ENCODE assay signal across 17 cellular contexts in genomic region chr4:148434075-148434773, GRCh38. TPM values are rescaled to one million over a fixed set of nuclear protein-coding genes. Genes with fewer than 3 reads are reported as not detected.
DNase-seq lines count a peak whose midpoint lies in the region; ATAC-seq and TF ChIP-seq lines count a peak whose summit lies in the region.
"Had no signal": no experiment of that assay in that cellular context is flagged by ENCODE, and none has a peak within 500 bp of the region (broad histone marks: within the 10 kb centered on the region; RNA-seq: fewer than 3 reads in every experiment).

No MANE protein-coding gene starts in this region.

- DNase-seq in activated naive CD8-positive, alpha-beta T cell treated with anti-CD3 and anti-CD28 coated beads for 36 hours = no peak
- DNase-seq in psoas muscle (no peak), COLO829 (ENCODE audit: low spot score) (no peak), NCI-H69 (lab: John Stamatoyannopoulos, UW) (no peak)
- no peak for DNase-seq in stimulated activated naive CD4-positive, alpha-beta T cell (lab: John Stamatoyannopoulos, UW)
- DNase-seq: activated CD4-positive, alpha-beta T cell treated with anti-CD3 and anti-CD28 coated beads for 4 hours; activated effector memory CD4-positive, alpha-beta T cell treated with anti-CD3 and anti-CD28 coated beads, Interleukin-2, amount 50 U/mL, for 16 hours; erythroblast; kidney glomerular epithelial cell; NK-92 treated with Interleukin-12 subunit alpha and Interleukin-12 subunit beta, amount 100 ng/mL, for 24 hours; stimulated activated CD4-positive, alpha-beta T cell treated with anti-CD3 and anti-CD28 coated beads, Interleukin-2, amount 100 ng/mL, for 24 hours had no signal

- H3K4me3 Mint-ChIP-seq in activated naive CD8-positive, alpha-beta T cell treated with anti-CD3 and anti-CD28 coated beads for 36 hours = peak overlapping the region; percentile 34
- H3K4me3 Mint-ChIP-seq: CD14-positive monocyte; T-helper 2 cell treated with Interferon-gamma antibody and Interleukin-4, amounts not matched to agents 5 μg/mL and 100 μg/mL, for 36 hours had no signal

- H3K4me1 Mint-ChIP-seq in activated naive CD8-positive, alpha-beta T cell treated with anti-CD3 and anti-CD28 coated beads for 36 hours = peaks cover 78% of the 10 kb centered on the region
- H3K4me1 Mint-ChIP-seq: CD14-positive monocyte had no signal

- TF ChIP-seq CTCF in psoas muscle (IDR thresholded peaks at IDR 0.05) = no peak

- H3K4me1 ChIP-seq in psoas muscle = peaks cover 44% of the 10 kb centered on the region

- no peaks in the 10 kb centered on the region for H3K36me3 ChIP-seq in psoas muscle (ENCODE audit: insufficient read depth in 1 of 2, low read depth in 1 of 2)

- H3K27me3 ChIP-seq in psoas muscle (ENCODE audit: insufficient read depth in 3 of 3, low read length in 2 of 3) = no peaks in the 10 kb centered on the region

- no peaks in the 10 kb centered on the region for H3K9me3 Mint-ChIP-seq in activated naive CD8-positive, alpha-beta T cell treated with anti-CD3 and anti-CD28 coated beads for 36 hours
- H3K9me3 Mint-ChIP-seq: CD14-positive monocyte; T-helper 2 cell treated with Interferon-gamma antibody and Interleukin-4, amounts not matched to agents 5 μg/mL and 100 μg/mL, for 36 hours had no signal

- 38 to 55% (median 42%) methylated on average over 2 of the region's 2 CpGs for WGBS in psoas muscle, 3 donors

- H3K4me3 ChIP-seq in psoas muscle = peak overlapping the region; percentile 16

- peaks cover 12% of the 10 kb centered on the region for H3K36me3 Mint-ChIP-seq in activated naive CD8-positive, alpha-beta T cell treated with anti-CD3 and anti-CD28 coated beads for 36 hours
- H3K36me3 Mint-ChIP-seq: CD14-positive monocyte had no signal

- H3K27me3 Mint-ChIP-seq in activated naive CD8-positive, alpha-beta T cell treated with anti-CD3 and anti-CD28 coated beads for 36 hours = no peaks in the 10 kb centered on the region

- H3K27ac Mint-ChIP-seq in activated naive CD8-positive, alpha-beta T cell treated with anti-CD3 and anti-CD28 coated beads for 36 hours = peak overlapping the region; percentile 29
- H3K27ac Mint-ChIP-seq: CD14-positive monocyte; T-helper 2 cell treated with Interferon-gamma antibody and Interleukin-4, amounts not matched to agents 5 μg/mL and 100 μg/mL, for 36 hours had no signal

- no peaks in the 10 kb centered on the region for H3K9me3 ChIP-seq in psoas muscle

- intact Hi-C loops in psoas muscle (cut with DNase I) = loop anchor here in 1 of 2 donors (10.0 kb wide), 1 partner anchor 49 kb away; no protein-coding TSS in a partner anchor

- H3K27ac ChIP-seq in psoas muscle = no peak overlapping the region

- peak; percentile 75 for ATAC-seq in GM18907 (IDR thresholded peaks at IDR 0.05; ENCODE audit: unreplicated experiment)
- ATAC-seq in HG02938 (IDR thresholded peaks at IDR 0.05; ENCODE audit: unreplicated experiment) = peak; percentile 64
- no peak for ATAC-seq in psoas muscle
- ATAC-seq: HCT116 had no signal

RNA-seq across cellular contexts. Expression of gene NR3C2, which starts 8.0 kb away (rescaled TPM):
- total RNA-seq in activated naive CD8-positive, alpha-beta T cell treated with anti-CD3 and anti-CD28 coated beads for 36 hours = 1 to 10 TPM; 4.8 to 6.2 TPM
- total RNA-seq in psoas muscle = 10 to 100 TPM in 2 of 4 donors, 1 to 10 TPM in 2; 7.5 to 17.9 (median 13.1) TPM
- polyA plus RNA-seq in psoas muscle = 1 to 10 TPM in 2 of 3 donors, under 1 TPM in 1; 0.70 to 3.6 (median 1.3) TPM
- total RNA-seq: G401 had no signal

Comparison
In these comparisons a context has a peak if more than half of its experiments do, and no peak if none do; other contexts are left out.
1. ATAC-seq: peak in GM18907 (single experiment) and HG02938 (single experiment); none in psoas muscle (0 of 4).